Comparison of ENCODE assay signal across 13 cellular contexts in the genomic region with DNA sequence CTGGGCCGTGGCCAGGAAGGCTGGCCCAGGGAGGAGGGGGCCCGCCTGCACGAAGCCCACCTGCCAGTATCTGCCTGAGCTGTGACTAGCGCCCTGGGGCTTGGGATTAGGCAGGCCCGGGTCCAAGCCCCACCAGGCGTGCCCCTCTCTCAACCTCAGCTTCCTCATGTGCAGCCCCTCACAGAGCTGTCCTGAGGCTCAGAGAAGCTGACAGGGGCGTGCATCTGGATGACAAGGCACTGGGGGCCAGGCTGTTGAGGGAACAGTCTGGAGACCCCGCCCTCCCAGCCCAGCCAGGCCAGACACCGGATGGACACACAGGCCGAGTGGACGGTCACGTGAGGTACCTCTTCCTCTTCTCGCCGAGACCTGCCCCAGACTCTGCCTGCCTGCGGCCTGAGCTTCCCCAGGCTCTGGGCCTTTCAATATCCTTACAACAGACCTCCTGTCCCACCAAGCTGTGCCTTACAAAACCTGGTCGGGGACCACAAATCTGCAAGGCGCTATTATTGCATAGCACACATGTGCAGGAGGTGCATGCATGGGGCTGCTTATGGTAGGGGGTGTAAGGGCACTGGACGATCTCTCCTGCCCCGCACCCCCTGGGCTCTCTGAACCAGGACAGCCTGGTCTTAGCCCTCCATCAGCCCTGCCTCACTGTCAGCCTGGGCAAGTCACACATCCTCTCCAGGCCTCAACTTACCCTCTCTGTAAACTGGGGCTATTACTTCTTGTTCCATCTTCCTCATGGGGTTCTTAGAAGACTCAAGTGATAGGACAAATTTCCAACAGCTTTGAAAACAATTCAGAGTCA. TPM values are rescaled to one million over a fixed set of nuclear protein-coding genes. Genes with fewer than 3 reads are reported as not detected.
DNase-seq lines count a peak whose midpoint lies in the region; ATAC-seq and FAIRE-seq lines count a peak whose summit lies in the region.
"Had no signal": no experiment of that assay in that cellular context is flagged by ENCODE, and none has a peak within 500 bp of the region (broad histone marks: within the 10 kb centered on the region; RNA-seq: fewer than 3 reads in every experiment).

No MANE protein-coding gene starts in this region.

- H3K36me3 Mint-ChIP-seq in activated naive CD8-positive, alpha-beta T cell treated with anti-CD3 and anti-CD28 coated beads, Interleukin-2, amount 50 U/mL, for 24 hours (ENCODE audit: low read depth): no peaks in the 10 kb centered on the region
- peaks cover 0 to 3% (median 0%) of the 10 kb centered on the region in 3 donors for H3K36me3 Mint-ChIP-seq in immature natural killer cell

- H3K27me3 Mint-ChIP-seq in activated naive CD8-positive, alpha-beta T cell treated with anti-CD3 and anti-CD28 coated beads, Interleukin-2, amount 50 U/mL, for 24 hours: no peaks in the 10 kb centered on the region
- peaks cover 7 to 29% (median 9%) of the 10 kb centered on the region in 3 donors for H3K27me3 Mint-ChIP-seq in immature natural killer cell (ENCODE audit: low read depth in 3 of 3)

- DNase-seq in NOMO-1 (lab: John Stamatoyannopoulos, UW; ENCODE audit: unreplicated experiment in 2 of 2) (peak; percentile 32 to 34), immature natural killer cell (no peak), pons (ENCODE audit: low spot score) (peak; percentile 71), urothelium cell line (ENCODE audit: low spot score) (no peak), NCI-H748 (lab: John Stamatoyannopoulos, UW; ENCODE audit: unreplicated experiment) (no peak)
- DNase-seq in activated naive CD8-positive, alpha-beta T cell treated with anti-CD3 and anti-CD28 coated beads, Interleukin-2, amount 50 U/mL, for 24 hours: no peak
- no peak for DNase-seq in effector CD8-positive, alpha-beta T cell (lab: John Stamatoyannopoulos, UW)
- DNase-seq: activated CD4-positive, alpha-beta T cell treated with anti-CD3 and anti-CD28 coated beads for 48 hours; activated naive CD4-positive, alpha-beta T cell treated with anti-CD3 and anti-CD28 coated beads for 36 hours; DMS79 treated with DMSO at 0.1 percent for 48 hours had no signal

- FAIRE-seq in urothelium cell line (lab: Jason Lieb, UNC): no peak
- FAIRE-seq: endometrium had no signal

- ATAC-seq in activated naive CD8-positive, alpha-beta T cell treated with anti-CD3 and anti-CD28 coated beads, Interleukin-2, amount 50 U/mL, for 24 hours: no peak
- no peak for ATAC-seq in GM21367 (IDR thresholded peaks at IDR 0.05; ENCODE audit: unreplicated experiment)

- peak overlapping the region; percentile 14 for H3K27ac Mint-ChIP-seq in activated naive CD8-positive, alpha-beta T cell treated with anti-CD3 and anti-CD28 coated beads, Interleukin-2, amount 50 U/mL, for 24 hours
- H3K27ac Mint-ChIP-seq in immature natural killer cell: no peak overlapping the region
- H3K27ac Mint-ChIP-seq: activated naive CD4-positive, alpha-beta T cell treated with anti-CD3 and anti-CD28 coated beads for 36 hours had no signal

- H3K4me1 Mint-ChIP-seq in activated naive CD8-positive, alpha-beta T cell treated with anti-CD3 and anti-CD28 coated beads, Interleukin-2, amount 50 U/mL, for 24 hours: peaks cover 36% of the 10 kb centered on the region
- peaks cover 26 to 27% of the 10 kb centered on the region in 2 donors for H3K4me1 Mint-ChIP-seq in immature natural killer cell

- H3K4me3 Mint-ChIP-seq in activated naive CD8-positive, alpha-beta T cell treated with anti-CD3 and anti-CD28 coated beads, Interleukin-2, amount 50 U/mL, for 24 hours: no peak overlapping the region
- peak overlapping the region in 4 of 5 donors; percentile 66 to 86 (median 78) for H3K4me3 Mint-ChIP-seq in immature natural killer cell
- H3K4me3 Mint-ChIP-seq: activated naive CD4-positive, alpha-beta T cell treated with anti-CD3 and anti-CD28 coated beads for 36 hours; neural crest cell had no signal

- H3K9me3 Mint-ChIP-seq in activated naive CD8-positive, alpha-beta T cell treated with anti-CD3 and anti-CD28 coated beads, Interleukin-2, amount 50 U/mL, for 24 hours: no peaks in the 10 kb centered on the region
- no peaks in the 10 kb centered on the region for H3K9me3 Mint-ChIP-seq in immature natural killer cell
- H3K9me3 Mint-ChIP-seq: activated naive CD4-positive, alpha-beta T cell treated with anti-CD3 and anti-CD28 coated beads for 36 hours; neural crest cell had no signal

RNA-seq across cellular contexts. Expression of a gene that starts 20.0 kb away (rescaled TPM):
- 10 to 100 TPM in 1 of 3 donors, 1 to 10 TPM in 2; 4.1 to 17.2 (median 9.6) TPM for polyA plus RNA-seq in immature natural killer cell

Comparison
In these comparisons a context has a peak if more than half of its experiments do, and no peak if none do; other contexts are left out.
1. DNase-seq: peak in NOMO-1 (2 of 2) and pons (single experiment); none in activated naive CD8-positive, alpha-beta T cell treated with anti-CD3 and anti-CD28 coated beads, Interleukin-2, amount 50 U/mL, for 24 hours (single experiment), immature natural killer cell (0 of 3), urothelium cell line (single experiment), NCI-H748 (single experiment) and effector CD8-positive, alpha-beta T cell (single experiment).